In genomic region chr2:69111036-69111435, GRCh38 we compare ENCODE assay signal across 24 cellular contexts.
A peak's percentile ranks its signal among the peaks of the same experiment; 100 is the strongest.
DNase-seq lines count a peak whose midpoint lies in the region; ATAC-seq and TF ChIP-seq lines count a peak whose summit lies in the region.
"Had no signal": no experiment of that assay in that cellular context is flagged by ENCODE, and none has a peak within 500 bp of the region (broad histone marks: within the 10 kb centered on the region; RNA-seq: fewer than 3 reads in every experiment).

No MANE protein-coding gene starts in this region.

- TF ChIP-seq CTCF in LNCaP clone FGC (IDR thresholded peaks at IDR 0.05; ENCODE audit: control insufficient read depth, extremely low read depth, insufficient read depth) (no peak), coronary artery (IDR thresholded peaks at IDR 0.05) (no peak), fibroblast of the aortic adventitia (IDR thresholded peaks at IDR 0.05; ENCODE audit: insufficient read depth, low read length) (no peak)

- ATAC-seq in sciatic nerve (peak; percentile 88), GM21423 (IDR thresholded peaks at IDR 0.05; ENCODE audit: unreplicated experiment) (no peak), GM21529 (IDR thresholded peaks at IDR 0.05; ENCODE audit: unreplicated experiment) (no peak), HG02840 (IDR thresholded peaks at IDR 0.05; ENCODE audit: low FRiP score, unreplicated experiment) (no peak)
- ATAC-seq: HepG2, Panc1 had no signal

- DNase-seq in LNCaP clone FGC (ENCODE audit: low read depth) (peak; percentile 31), coronary artery (ENCODE audit: low spot score) (no peak), fibroblast of the aortic adventitia (ENCODE audit: low read depth) (peak; percentile 28), sciatic nerve (ENCODE audit: low spot score) (no peak), NCI-H82 treated with DMSO at 0.1 percent for 48 hours (lab: John Stamatoyannopoulos, UW; ENCODE audit: unreplicated experiment) (no peak)
- DNase-seq: Calu3, DMS79 treated with DMSO at 0.1 percent for 48 hours, GF-D8, Karpas-422, MV-4-11, NCI-H1105 treated with DMSO at 0.1 percent for 48 hours, NCI-H146, NCI-H1930, NCI-H2107, NCI-H446 treated with DMSO at 0.1 percent for 48 hours, NCI-H526, NCI-H82, SHP77 had no signal

- intact Hi-C loops in sciatic nerve (cut with DNase I), result no loop called here

- no peak overlapping the region for H3K4me3 ChIP-seq in LNCaP clone FGC (ENCODE audit: low read depth, low read length)
- no peak overlapping the region for H3K4me3 ChIP-seq in coronary artery
- no peak overlapping the region for H3K4me3 ChIP-seq in fibroblast of the aortic adventitia (ENCODE audit: low read depth, low read length)

- peak overlapping the region; percentile 59 to 90 for H3K27ac ChIP-seq in coronary artery
- H3K27ac ChIP-seq: RWPE1 had no signal

Comparison
In these comparisons a context has a peak if more than half of its experiments do, and no peak if none do; other contexts are left out.
1. DNase-seq: peak in LNCaP clone FGC (single experiment) and fibroblast of the aortic adventitia (single experiment); none in coronary artery (single experiment), sciatic nerve (single experiment) and NCI-H82 treated with DMSO at 0.1 percent for 48 hours (single experiment).